In genomic region chr3:142148871-142149860, GRCh38 we compare ENCODE assay signal across 8 cellular contexts. TPM values are rescaled to one million over a fixed set of nuclear protein-coding genes. Genes with fewer than 3 reads are reported as not detected.
A peak's percentile ranks its signal among the peaks of the same experiment; 100 is the strongest.
DNase-seq lines count a peak whose midpoint lies in the region; ATAC-seq and TF ChIP-seq lines count a peak whose summit lies in the region.

Gene TFDP2 (minus strand): TSS chr3:142149544. CDS start chr3:142101749, 47,795 bp downstream.

- 0% methylated on average over 9 of the region's 91 CpGs for WGBS in right lobe of liver (ENCODE audit: insufficient coverage, low coverage, low lambda C conversion rate, missing lambda C conversion rate)

- peaks cover 2% of the 10 kb centered on the region for H3K27me3 ChIP-seq in CD4-positive, CD25-positive, alpha-beta regulatory T cell (ENCODE audit: control insufficient read depth, insufficient read depth, low read length)
- no peaks in the 10 kb centered on the region for H3K27me3 ChIP-seq in right lobe of liver

- peaks cover 10% of the 10 kb centered on the region for H3K4me1 ChIP-seq in CD4-positive, CD25-positive, alpha-beta regulatory T cell (ENCODE audit: control insufficient read depth, insufficient read depth, low read length, poor library complexity, severe bottlenecking)
- H3K4me1 ChIP-seq in right lobe of liver: peaks cover 0 to 10% (median 0%) of the 10 kb centered on the region in 4 donors

- H3K9me3 ChIP-seq in CD4-positive, CD25-positive, alpha-beta regulatory T cell (ENCODE audit: control insufficient read depth in 2 of 2, low read length in 2 of 2): no peaks in the 10 kb centered on the region
- no peaks in the 10 kb centered on the region for H3K9me3 ChIP-seq in right lobe of liver

- peak; percentile 73 to 91 (median 85) for DNase-seq in CD4-positive, CD25-positive, alpha-beta regulatory T cell
- DNase-seq in NCI-H748 (lab: John Stamatoyannopoulos, UW; ENCODE audit: unreplicated experiment) (peak; percentile 93), dermis microvascular lymphatic vessel endothelial cell (ENCODE audit: low read depth in 2 of 2) (peak; percentile 68 to 92), right lobe of liver (peak; percentile 92 to 94 (median 94))
- peak; percentile 90 for DNase-seq in activated CD4-positive, alpha-beta memory T cell treated with anti-CD3 and anti-CD28 coated beads for 36 hours
- peak; percentile 79 to 80 for DNase-seq in stimulated activated CD4-positive, alpha-beta T cell treated with anti-CD3 and anti-CD28 coated beads, Interleukin-4, amount 100 ng/mL, for 4 hours

- peak within 1 kb of the TSS; percentile 91 for H3K4me3 ChIP-seq in CD4-positive, CD25-positive, alpha-beta regulatory T cell (ENCODE audit: low read depth, low read length)
- peak within 1 kb of the TSS; percentile 65 to 74 (median 66) for H3K4me3 ChIP-seq in right lobe of liver

- H3K27ac ChIP-seq in CD4-positive, CD25-positive, alpha-beta regulatory T cell (ENCODE audit: insufficient read depth, low read length, poor library complexity, severe bottlenecking): peak within 1 kb of the TSS; percentile 47
- peak within 1 kb of the TSS; percentile 31 to 89 (median 82) for H3K27ac ChIP-seq in right lobe of liver

- CTCF ChIA-PET in activated CD4-positive, alpha-beta memory T cell treated with anti-CD3 and anti-CD28 coated beads for 36 hours (lab: Charles Lee): interaction anchor here (0.7 to 0.9 kb wide), 2 partner anchors 30 to 411 kb away, joined by 3 read pairs; partner anchors contain the start of gene RNF7

- peak within 1 kb of the TSS; percentile 66 to 90 (median 87) for H3K27ac Mint-ChIP-seq in CD4-positive, CD25-positive, alpha-beta regulatory T cell
- H3K27ac Mint-ChIP-seq in activated CD4-positive, alpha-beta memory T cell treated with anti-CD3 and anti-CD28 coated beads for 36 hours: no peak within 1 kb of the TSS

- POLR2A ChIA-PET in activated CD4-positive, alpha-beta memory T cell treated with anti-CD3 and anti-CD28 coated beads for 36 hours (lab: Charles Lee): no interaction called here

- intact Hi-C loops in activated CD4-positive, alpha-beta memory T cell treated with anti-CD3 and anti-CD28 coated beads for 36 hours (cut with micrococcal nuclease): loop anchor here (1.0 to 5.0 kb wide), 5 partner anchors 122 to 429 kb away; partner anchors contain the start of genes ATP1B3, ATR, RNF7 and XRN1
- intact Hi-C loops in right lobe of liver (cut with DNase I): no loop called here

- H3K27me3 Mint-ChIP-seq in CD4-positive, CD25-positive, alpha-beta regulatory T cell: peaks cover 10% of the 10 kb centered on the region
- no peaks in the 10 kb centered on the region for H3K27me3 Mint-ChIP-seq in activated CD4-positive, alpha-beta memory T cell treated with anti-CD3 and anti-CD28 coated beads for 36 hours

- H3K9me3 Mint-ChIP-seq in CD4-positive, CD25-positive, alpha-beta regulatory T cell: no peaks in the 10 kb centered on the region
- H3K9me3 Mint-ChIP-seq in activated CD4-positive, alpha-beta memory T cell treated with anti-CD3 and anti-CD28 coated beads for 36 hours: no peaks in the 10 kb centered on the region

- TF ChIP-seq POLR2A in right lobe of liver (IDR thresholded peaks at IDR 0.05): peak; percentile 68

- no peaks in the 10 kb centered on the region for H3K36me3 ChIP-seq in CD4-positive, CD25-positive, alpha-beta regulatory T cell (ENCODE audit: control insufficient read depth, insufficient read depth, low read length)
- no peaks in the 10 kb centered on the region for H3K36me3 ChIP-seq in right lobe of liver

- H3K36me3 Mint-ChIP-seq in CD4-positive, CD25-positive, alpha-beta regulatory T cell: no peaks in the 10 kb centered on the region
- no peaks in the 10 kb centered on the region for H3K36me3 Mint-ChIP-seq in activated CD4-positive, alpha-beta memory T cell treated with anti-CD3 and anti-CD28 coated beads for 36 hours

- peak within 1 kb of the TSS; percentile 85 to 94 (median 92) for H3K4me3 Mint-ChIP-seq in CD4-positive, CD25-positive, alpha-beta regulatory T cell
- peak within 1 kb of the TSS; percentile 79 for H3K4me3 Mint-ChIP-seq in activated CD4-positive, alpha-beta memory T cell treated with anti-CD3 and anti-CD28 coated beads for 36 hours

- peaks cover 19 to 31% (median 24%) of the 10 kb centered on the region in 4 donors for H3K4me1 Mint-ChIP-seq in CD4-positive, CD25-positive, alpha-beta regulatory T cell
- peaks cover 26% of the 10 kb centered on the region for H3K4me1 Mint-ChIP-seq in activated CD4-positive, alpha-beta memory T cell treated with anti-CD3 and anti-CD28 coated beads for 36 hours (ENCODE audit: low read depth)

- ATAC-seq in CD4-positive, CD25-positive, alpha-beta regulatory T cell (ENCODE audit: low read depth in 2 of 2): peak; percentile 99
- ATAC-seq in GM19395 (IDR thresholded peaks at IDR 0.05; ENCODE audit: unreplicated experiment) (peak; percentile 99), HG03558 (IDR thresholded peaks at IDR 0.05; ENCODE audit: extremely low read depth, unreplicated experiment) (peak; percentile 98), right lobe of liver (peak; percentile 97 to 98 (median 98))

- TF ChIP-seq CTCF in right lobe of liver (IDR thresholded peaks at IDR 0.05): peak in 1 of 4 donors; percentile 18

RNA-seq across cellular contexts. Expression of gene TFDP2, which starts in this region (rescaled TPM):
- total RNA-seq in CD4-positive, CD25-positive, alpha-beta regulatory T cell: 26.5 TPM
- 10 to 100 TPM; 12.3 to 21.1 (median 13.5) TPM for polyA plus RNA-seq in CD4-positive, CD25-positive, alpha-beta regulatory T cell
- total RNA-seq in activated CD4-positive, alpha-beta memory T cell treated with anti-CD3 and anti-CD28 coated beads for 36 hours: 10 to 100 TPM; 19.1 to 21.5 TPM
- total RNA-seq in dermis microvascular lymphatic vessel endothelial cell (14.7 and 15.0 TPM in 2 replicates), right lobe of liver (10 to 100 TPM; 17.9 to 30.9 (median 24.1) TPM)

Comparison
In these comparisons a context has a peak if more than half of its experiments do, and no peak if none do; other contexts are left out.
1. Peak in every context shown above with its lines: DNase-seq, ATAC-seq, H3K4me3 ChIP-seq and H3K27ac ChIP-seq.